ENCODE assay signal across 24 cellular contexts in the genomic region with DNA sequence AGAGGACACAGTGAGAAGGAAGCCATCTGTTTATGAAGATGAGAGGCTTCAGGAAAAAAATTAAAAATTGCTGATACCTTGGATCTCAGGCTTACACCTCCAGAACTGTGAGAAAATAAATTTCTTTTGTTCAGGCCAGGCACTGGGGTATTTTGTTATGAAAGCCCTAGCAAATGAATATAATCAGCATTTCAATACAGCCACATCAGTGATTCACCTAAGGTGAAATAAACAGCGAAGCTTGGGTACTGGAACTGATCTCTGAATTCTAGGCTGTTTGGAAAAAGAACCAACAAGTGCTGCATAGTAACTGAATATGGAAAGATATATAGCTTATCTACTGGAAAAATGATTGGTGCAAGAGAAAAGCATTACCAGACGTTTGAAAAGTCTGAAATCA.
"Had no signal": no experiment of that assay in that cellular context is flagged by ENCODE, and none has a peak within 500 bp of the region (broad histone marks: within the 10 kb centered on the region; RNA-seq: fewer than 3 reads in every experiment).

No MANE protein-coding gene starts in this region.

- DNase-seq: activated CD4-positive, alpha-beta memory T cell treated with anti-CD3 and anti-CD28 coated beads, Interleukin-2, amount 10 ng/mL, durations not matched to agents 7 days and 5 days; activated CD4-positive, alpha-beta T cell treated with anti-CD3 and anti-CD28 coated beads, Interleukin-2, amount 10 ng/mL, durations not matched to agents 24 days and 14 days; activated gamma-delta T cell; activated naive CD4-positive, alpha-beta T cell treated with anti-CD3 and anti-CD28 coated beads, Interleukin-2, amount 50 U/mL, for 16 hours; aorta; effector CD4-positive, alpha-beta T cell; foreskin keratinocyte; kidney glomerular epithelial cell; left lung; naive thymus-derived CD8-positive, alpha-beta T cell; retina; sigmoid colon; stimulated activated CD4-positive, alpha-beta T cell treated with anti-CD3 and anti-CD28 coated beads, Interleukin-15, amount 100 ng/mL, for 24 hours; stimulated activated CD4-positive, alpha-beta T cell treated with anti-CD3 and anti-CD28 coated beads, Interleukin-2, amount 100 ng/mL, for 48 hours; stimulated activated CD8-positive, alpha-beta memory T cell treated with anti-CD3 and anti-CD28 coated beads, Interleukin-4, amount 100 ng/mL, for 48 hours; stimulated activated naive CD4-positive, alpha-beta T cell treated with Interleukin-2 at 50 U/mL for 16 hours; upper lobe of left lung had no signal

- H3K4me1 ChIP-seq: foreskin keratinocyte, left lung, sigmoid colon, upper lobe of left lung had no signal

- H3K27me3 Mint-ChIP-seq: activated CD4-positive, alpha-beta memory T cell treated with anti-CD3 and anti-CD28 coated beads, Interleukin-2, amount 10 ng/mL, durations not matched to agents 7 days and 5 days; activated CD4-positive, alpha-beta T cell treated with anti-CD3 and anti-CD28 coated beads, Interleukin-2, amount 10 ng/mL, durations not matched to agents 24 days and 14 days; brain; dendritic cell treated with granulocyte-macrophage colony-stimulating factor and Interleukin-4, amounts not matched to agents 40 ng/mL and 50 ng/mL, for 4 days; naive thymus-derived CD8-positive, alpha-beta T cell had no signal

- H3K4me1 Mint-ChIP-seq: activated CD4-positive, alpha-beta memory T cell treated with anti-CD3 and anti-CD28 coated beads, Interleukin-2, amount 10 ng/mL, durations not matched to agents 7 days and 5 days; activated CD4-positive, alpha-beta T cell treated with anti-CD3 and anti-CD28 coated beads, Interleukin-2, amount 10 ng/mL, durations not matched to agents 24 days and 14 days; brain had no signal

- H3K9me3 Mint-ChIP-seq: activated CD4-positive, alpha-beta memory T cell treated with anti-CD3 and anti-CD28 coated beads, Interleukin-2, amount 10 ng/mL, durations not matched to agents 7 days and 5 days; activated CD4-positive, alpha-beta T cell treated with anti-CD3 and anti-CD28 coated beads, Interleukin-2, amount 10 ng/mL, durations not matched to agents 24 days and 14 days; activated T-helper 1 cell treated with anti-CD3 and anti-CD28 coated beads, Interleukin-12 subunit alpha, Interleukin-12 subunit beta, Interleukin-2, Interleukin-4 antibody, amounts not matched to agents 30 ng/mL and 10 ng/mL and 1 ng/mL, durations not matched to agents 14 hours and 24 hours and 36 hours; brain; dendritic cell treated with granulocyte-macrophage colony-stimulating factor and Interleukin-4, amounts not matched to agents 40 ng/mL and 50 ng/mL, for 4 days; naive thymus-derived CD8-positive, alpha-beta T cell; T-helper 1 cell treated with Interleukin-12 subunit alpha and Interleukin-12 subunit beta and Interleukin-4 antibody, amounts not matched to agents 30 μg/mL and 1 μg/mL, for 36 hours had no signal

- H3K27me3 ChIP-seq: foreskin keratinocyte, hepatocyte, left lung, sigmoid colon, upper lobe of left lung had no signal

- H3K4me2 ChIP-seq: hepatocyte, smooth muscle cell had no signal

- H3K9me3 ChIP-seq: left lung, sigmoid colon, upper lobe of left lung had no signal

- H3K4me3 Mint-ChIP-seq: activated CD4-positive, alpha-beta memory T cell treated with anti-CD3 and anti-CD28 coated beads, Interleukin-2, amount 10 ng/mL, durations not matched to agents 7 days and 5 days; activated CD4-positive, alpha-beta T cell treated with anti-CD3 and anti-CD28 coated beads, Interleukin-2, amount 10 ng/mL, durations not matched to agents 24 days and 14 days; activated T-helper 1 cell treated with anti-CD3 and anti-CD28 coated beads, Interleukin-12 subunit alpha, Interleukin-12 subunit beta, Interleukin-2, Interleukin-4 antibody, amounts not matched to agents 30 ng/mL and 10 ng/mL and 1 ng/mL, durations not matched to agents 14 hours and 24 hours and 36 hours; dendritic cell treated with granulocyte-macrophage colony-stimulating factor and Interleukin-4, amounts not matched to agents 40 ng/mL and 50 ng/mL, for 4 days; naive thymus-derived CD8-positive, alpha-beta T cell; T-helper 1 cell treated with Interleukin-12 subunit alpha and Interleukin-12 subunit beta and Interleukin-4 antibody, amounts not matched to agents 30 μg/mL and 1 μg/mL, for 36 hours had no signal

- H3K79me2 ChIP-seq: hepatocyte had no signal

- H3K4me3 ChIP-seq: hepatocyte, left lung, sigmoid colon, smooth muscle cell, upper lobe of left lung had no signal

- H3K27ac Mint-ChIP-seq: activated CD4-positive, alpha-beta memory T cell treated with anti-CD3 and anti-CD28 coated beads, Interleukin-2, amount 10 ng/mL, durations not matched to agents 7 days and 5 days; activated CD4-positive, alpha-beta T cell treated with anti-CD3 and anti-CD28 coated beads, Interleukin-2, amount 10 ng/mL, durations not matched to agents 24 days and 14 days; activated T-helper 1 cell treated with anti-CD3 and anti-CD28 coated beads, Interleukin-12 subunit alpha, Interleukin-12 subunit beta, Interleukin-2, Interleukin-4 antibody, amounts not matched to agents 30 ng/mL and 10 ng/mL and 1 ng/mL, durations not matched to agents 14 hours and 24 hours and 36 hours; dendritic cell treated with granulocyte-macrophage colony-stimulating factor and Interleukin-4, amounts not matched to agents 40 ng/mL and 50 ng/mL, for 4 days; T-helper 1 cell treated with Interleukin-12 subunit alpha and Interleukin-12 subunit beta and Interleukin-4 antibody, amounts not matched to agents 30 μg/mL and 1 μg/mL, for 36 hours had no signal

- ATAC-seq: activated CD4-positive, CD25-positive, alpha-beta regulatory T cell treated with anti-CD3 and anti-CD28 coated beads, Interleukin-2, amount 50 U/mL, for 24 hours; foreskin keratinocyte; left lung; naive thymus-derived CD8-positive, alpha-beta T cell had no signal

- H2AFZ ChIP-seq: hepatocyte had no signal

- H3K27ac ChIP-seq: foreskin keratinocyte, hepatocyte, left lung, sigmoid colon, upper lobe of left lung had no signal
